Comparison of ENCODE assay signal across 8 cellular contexts in genomic region chrX:109485470-109486340, GRCh38. TPM values are rescaled to one million over a fixed set of nuclear protein-coding genes. Genes with fewer than 3 reads are reported as not detected.
DNase-seq lines count a peak whose midpoint lies in the region; ATAC-seq and TF ChIP-seq lines count a peak whose summit lies in the region.

No MANE protein-coding gene starts in this region.

- H3K27me3 ChIP-seq in BJ (ENCODE audit: control insufficient read depth, insufficient read depth, low read length): no peaks in the 10 kb centered on the region
- H3K27me3 ChIP-seq in Panc1 (ENCODE audit: control insufficient read depth, insufficient read depth, low read length): no peaks in the 10 kb centered on the region; the same call in 1 of the 2 replicates

- intact Hi-C loops in Panc1 (cut with micrococcal nuclease; ENCODE audit: unreplicated experiment): loop anchor here (1.0 to 2.0 kb wide), 2 partner anchors 148 to 405 kb away; no protein-coding TSS in a partner anchor

- H3K27ac ChIP-seq in Panc1 (ENCODE audit: low read length): no peak overlapping the region

- H3K9me3 Mint-ChIP-seq in type B pancreatic cell: no peaks in the 10 kb centered on the region

- peak; percentile 15 for DNase-seq in BJ (ENCODE audit: low read depth)
- DNase-seq in Panc1 (ENCODE audit: low read depth, low spot score): peak; percentile 64
- DNase-seq in activated T-helper 1 cell treated with Interleukin-2 at 50 U/mL for 16 hours (ENCODE audit: low read depth): peak; percentile 33
- DNase-seq in fibroblast of villous mesenchyme (ENCODE audit: low read depth): peak; percentile 74
- peak; percentile 55 for DNase-seq in omental fat pad (ENCODE audit: low spot score)
- DNase-seq in type B pancreatic cell (ENCODE audit: extremely low spot score, unreplicated experiment): peak; percentile 70

- no TSS peak for BruUV-seq in Panc1 (replicated peaks; lab: Mats Ljungman, UMichigan)

- H3K4me3 ChIP-seq in BJ (ENCODE audit: low read depth, low read length): no peak overlapping the region
- no peak overlapping the region for H3K4me3 ChIP-seq in Panc1 (ENCODE audit: low read depth in 2 of 2, low read length in 2 of 2)
- H3K4me3 ChIP-seq in fibroblast of villous mesenchyme (ENCODE audit: low read depth, low read length): no peak overlapping the region

- POLR2A ChIA-PET in BJ (lab: Charles Lee) (no interaction called here), Panc1 (lab: Charles Lee) (no interaction called here)

- TF ChIP-seq CTCF in BJ (IDR thresholded peaks at IDR 0.05; ENCODE audit: insufficient read depth, low read depth, low read length): peak; percentile 76
- TF ChIP-seq CTCF in Panc1 (IDR thresholded peaks at IDR 0.05): peak; percentile 92
- peak; percentile 93 for TF ChIP-seq CTCF in fibroblast of villous mesenchyme (IDR thresholded peaks at IDR 0.05; ENCODE audit: insufficient read depth, low read depth, low read length)
- peak in 1 of 3 donors; percentile 73 for TF ChIP-seq CTCF in omental fat pad (IDR thresholded peaks at IDR 0.05)
- TF ChIP-seq CTCF in type B pancreatic cell (conservative IDR thresholded peaks at IDR 0.05): peak; percentile 100

- H3K4me1 Mint-ChIP-seq in type B pancreatic cell (ENCODE audit: unreplicated experiment): peaks cover 8% of the 10 kb centered on the region

- H3K27ac Mint-ChIP-seq in type B pancreatic cell: no peak overlapping the region

- H3K9me3 ChIP-seq in Panc1 (ENCODE audit: control insufficient read depth, insufficient read depth, low read depth, low read length): no peaks in the 10 kb centered on the region

- TF ChIP-seq EP300 in Ishikawa (IDR thresholded peaks at IDR 0.05; ENCODE audit: borderline replicate concordance): no peak

- in situ Hi-C loops in Panc1 (cut with HindIII; ENCODE audit: low pct_unique_long_range_greater_than_20kb, low sequenced_read_pairs): no loop called here

- H3K36me3 Mint-ChIP-seq in type B pancreatic cell: no peaks in the 10 kb centered on the region

- no peak overlapping the region for H3K4me3 Mint-ChIP-seq in type B pancreatic cell

- ATAC-seq in GM19023 (IDR thresholded peaks at IDR 0.05; ENCODE audit: unreplicated experiment) (peak; percentile 81), Panc1 (peak; percentile 63), omental fat pad (ENCODE audit: low FRiP score) (no peak)

- H3K36me3 ChIP-seq in BJ (ENCODE audit: control insufficient read depth, insufficient read depth, low read length) (no peaks in the 10 kb centered on the region), Panc1 (ENCODE audit: control insufficient read depth, insufficient read depth, low read length) (no peaks in the 10 kb centered on the region)

- peak; percentile 63 for TF ChIP-seq RAD21 in Ishikawa (IDR thresholded peaks at IDR 0.05; ENCODE audit: low read depth)

- H3K27me3 Mint-ChIP-seq in type B pancreatic cell: peaks cover 14% of the 10 kb centered on the region

- CTCF ChIA-PET in BJ (lab: Yijun Ruan, JAX) (interaction anchor here (0.6 to 5.0 kb wide), 21 partner anchors 8 to 1295 kb away, joined by 3 to 90 read pairs (median 4); no protein-coding TSS in a partner anchor), Panc1 (lab: Charles Lee) (interaction anchor here (0.8 to 1.3 kb wide), 2 partner anchors 146 to 149 kb away, joined by 4 to 8 read pairs; no protein-coding TSS in a partner anchor)

- no peaks in the 10 kb centered on the region for H3K4me1 ChIP-seq in Panc1 (ENCODE audit: control insufficient read depth, insufficient read depth, low read length)

TF ChIP-seq in Ishikawa, 13 proteins besides CTCF, POLR2A, EP300 and RAD21:
- TF ChIP-seq NFIC (IDR thresholded peaks at IDR 0.05): no peak
- TF ChIP-seq TEAD4 (IDR thresholded peaks at IDR 0.05): no peak
- TF ChIP-seq CREB1 (IDR thresholded peaks at IDR 0.05; ENCODE audit: low read depth): no peak
- TF ChIP-seq USF1 (IDR thresholded peaks at IDR 0.05): no peak
- no peak for TF ChIP-seq MAX (IDR thresholded peaks at IDR 0.05)
- no peak for TF ChIP-seq ZBTB7A (IDR thresholded peaks at IDR 0.05; ENCODE audit: low read depth)
- no peak for TF ChIP-seq EGR1 (IDR thresholded peaks at IDR 0.05)
- TF ChIP-seq FOXM1 (IDR thresholded peaks at IDR 0.05; ENCODE audit: borderline replicate concordance, low read depth): no peak
- no peak for TF ChIP-seq TAF1 (IDR thresholded peaks at IDR 0.05; ENCODE audit: low read depth)
- no peak for TF ChIP-seq REST (IDR thresholded peaks at IDR 0.05; ENCODE audit: low read depth)
- no peak for TF ChIP-seq CEBPB (IDR thresholded peaks at IDR 0.05)
- TF ChIP-seq TCF12 (IDR thresholded peaks at IDR 0.05; ENCODE audit: low read depth): no peak
- TF ChIP-seq YY1 (IDR thresholded peaks at IDR 0.05; ENCODE audit: low read depth): no peak

RNA-seq across cellular contexts. Expression of gene GUCY2F, which starts 3.8 kb away (rescaled TPM):
- polyA plus RNA-seq in BJ (2011; rRNA removed): not detected in 2 replicates
- 0.05 TPM in 1 of 2 replicates, not detected in the other for polyA minus RNA-seq in BJ (2011; rRNA and poly(A)+ RNA removed)
- total RNA-seq in Panc1 (2021; ENCODE audit: unreplicated experiment) (not detected), fibroblast of villous mesenchyme (under 0.01 TPM in 2 replicates), omental fat pad (not detected), type B pancreatic cell (ENCODE audit: low replicate concordance) (0.39 TPM in 1 of 2 replicates, not detected in the other)
- polyA plus RNA-seq in Panc1 (2012; ENCODE audit: insufficient read length): not detected

RNA-seq across cellular contexts. Expression of gene NXT2, which starts 50.9 kb away (rescaled TPM):
- polyA plus RNA-seq in BJ (2011; rRNA removed): 3.5 and 8.5 TPM in 2 replicates
- polyA minus RNA-seq in BJ (2011; rRNA and poly(A)+ RNA removed): 2.9 and 3.6 TPM in 2 replicates
- 20.6 TPM for total RNA-seq in Panc1 (2021; ENCODE audit: unreplicated experiment)
- polyA plus RNA-seq in Panc1 (2012; ENCODE audit: insufficient read length): 7.4 TPM
- 8.7 and 11.2 TPM in 2 replicates for total RNA-seq in fibroblast of villous mesenchyme
- 10 to 100 TPM in 1 of 4 donors, 1 to 10 TPM in 3; 5.4 to 11.2 (median 7.3) TPM for total RNA-seq in omental fat pad
- 13.4 and 27.6 TPM in 2 replicates for total RNA-seq in type B pancreatic cell (ENCODE audit: low replicate concordance)

Comparison
In these comparisons a context has a peak if more than half of its experiments do, and no peak if none do; other contexts are left out.
1. DNase-seq: peak in every context shown above with its lines; median percentile 74 in fibroblast of villous mesenchyme; 70 in type B pancreatic cell; 64 in Panc1; 55 in omental fat pad; 33 in activated T-helper 1 cell treated with Interleukin-2 at 50 U/mL for 16 hours; 15 in BJ.